In the genomic region with DNA sequence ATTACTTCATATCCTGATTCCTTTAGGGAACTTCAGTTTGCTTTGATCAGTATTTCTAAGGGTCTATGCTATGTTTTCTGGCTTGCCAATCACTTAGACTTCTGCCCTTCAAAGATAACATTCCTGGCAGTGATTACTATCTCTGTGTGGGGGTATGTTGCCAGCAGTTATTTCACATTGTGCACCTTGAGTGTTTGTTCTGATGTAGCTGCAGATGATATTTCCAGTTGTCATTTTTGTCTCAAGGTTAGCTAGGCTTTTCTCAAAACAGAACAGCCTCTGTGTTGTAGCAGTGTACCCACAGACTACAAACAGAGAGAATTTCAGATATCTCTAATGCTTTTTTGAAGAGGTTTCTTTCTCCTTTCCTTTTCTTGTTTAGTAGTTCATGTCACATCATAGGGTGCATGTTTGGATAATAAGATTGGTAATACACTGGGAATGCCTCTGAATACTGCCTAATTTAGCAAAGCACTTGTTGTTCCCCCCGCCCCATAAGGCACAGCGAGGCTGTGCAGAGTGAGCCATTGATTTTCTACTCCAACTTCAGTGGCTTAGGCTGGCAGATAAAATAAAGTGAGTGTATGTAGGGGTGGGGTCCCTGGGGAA, we compare ENCODE assay signal across 31 cellular contexts.
DNase-seq lines count a peak whose midpoint lies in the region; ATAC-seq, FAIRE-seq and TF ChIP-seq lines count a peak whose summit lies in the region.
"Had no signal": no experiment of that assay in that cellular context is flagged by ENCODE, and none has a peak within 500 bp of the region (broad histone marks: within the 10 kb centered on the region; RNA-seq: fewer than 3 reads in every experiment).

No MANE protein-coding gene starts in this region.

- H4K20me1 ChIP-seq in endothelial cell of umbilical vein (replicated peaks; ENCODE audit: control insufficient read depth, extremely low read depth, insufficient read depth, low read length), result no peaks in the 10 kb centered on the region

- ATAC-seq in GM21737 (IDR thresholded peaks at IDR 0.05; ENCODE audit: unreplicated experiment) (no peak), gastroesophageal sphincter (no peak)
- ATAC-seq in activated T-helper 17 cell treated with anti-CD3 and anti-CD28 coated beads, Interleukin-2, amount 50 U/mL, for 72 hours (replicated peaks), result no peak
- ATAC-seq: activated T-cell treated with anti-CD3 and anti-CD28 coated beads, Interleukin-2, amount 50 U/mL, for 72 hours had no signal

- H3K9me3 Mint-ChIP-seq in MCF 10A (ENCODE audit: unreplicated experiment), result no peaks in the 10 kb centered on the region
- no peaks in the 10 kb centered on the region for H3K9me3 Mint-ChIP-seq in osteocyte (ENCODE audit: unreplicated experiment)
- no peaks in the 10 kb centered on the region for H3K9me3 Mint-ChIP-seq in activated T-helper 17 cell treated with anti-CD3 and anti-CD28 coated beads, Interleukin-2, amount 50 U/mL, for 72 hours
- H3K9me3 Mint-ChIP-seq: activated T-cell treated with anti-CD3 and anti-CD28 coated beads, Interleukin-2, amount 50 U/mL, for 72 hours; CD4-positive, CD25-positive, alpha-beta regulatory T cell; memory B cell had no signal

- no peaks in the 10 kb centered on the region for H3K36me3 Mint-ChIP-seq in MCF 10A (ENCODE audit: insufficient read depth, unreplicated experiment)
- H3K36me3 Mint-ChIP-seq in osteocyte (ENCODE audit: unreplicated experiment), result no peaks in the 10 kb centered on the region
- no peaks in the 10 kb centered on the region for H3K36me3 Mint-ChIP-seq in activated T-helper 17 cell treated with anti-CD3 and anti-CD28 coated beads, Interleukin-2, amount 50 U/mL, for 72 hours (ENCODE audit: low read depth)
- H3K36me3 Mint-ChIP-seq: CD4-positive, CD25-positive, alpha-beta regulatory T cell; memory B cell had no signal

- H3K27ac Mint-ChIP-seq in MCF 10A (ENCODE audit: low read depth, unreplicated experiment) (no peak overlapping the region), osteocyte (ENCODE audit: unreplicated experiment) (peak overlapping the region; percentile 72)
- no peak overlapping the region for H3K27ac Mint-ChIP-seq in activated T-helper 17 cell treated with anti-CD3 and anti-CD28 coated beads, Interleukin-2, amount 50 U/mL, for 72 hours
- H3K27ac Mint-ChIP-seq: activated T-cell treated with anti-CD3 and anti-CD28 coated beads, Interleukin-2, amount 50 U/mL, for 72 hours; memory B cell had no signal

- no peak overlapping the region for H2AFZ ChIP-seq in endothelial cell of umbilical vein (ENCODE audit: low read depth, low read length)

- H3K36me3 ChIP-seq in breast epithelium, result no peaks in the 10 kb centered on the region
- no peaks in the 10 kb centered on the region for H3K36me3 ChIP-seq in endothelial cell of umbilical vein (ENCODE audit: control insufficient read depth in 2 of 2, extremely low read depth in 1 of 2, insufficient read depth in 2 of 2, low read length in 2 of 2)
- no peaks in the 10 kb centered on the region for H3K36me3 ChIP-seq in gastroesophageal sphincter
- no peaks in the 10 kb centered on the region for H3K36me3 ChIP-seq in ascending aorta
- H3K36me3 ChIP-seq: sigmoid colon, transverse colon had no signal

- TF ChIP-seq CTCF in breast epithelium (IDR thresholded peaks at IDR 0.05) (no peak), MCF 10A (IDR thresholded peaks at IDR 0.05; ENCODE audit: unreplicated experiment) (no peak), endothelial cell of umbilical vein (IDR thresholded peaks at IDR 0.05; ENCODE audit: extremely low read depth in 1 of 2, insufficient read depth in 1 of 2, low read depth in 1 of 2, low read length in 2 of 2) (no peak), osteocyte (IDR thresholded peaks at IDR 0.05) (no peak), gastroesophageal sphincter (IDR thresholded peaks at IDR 0.05) (no peak), ascending aorta (IDR thresholded peaks at IDR 0.05) (no peak)

- TF ChIP-seq EP300 in gastroesophageal sphincter (IDR thresholded peaks at IDR 0.05), result no peak

- peaks cover 7% of the 10 kb centered on the region for H3K4me1 Mint-ChIP-seq in MCF 10A (ENCODE audit: insufficient read depth, unreplicated experiment)
- H3K4me1 Mint-ChIP-seq in osteocyte (ENCODE audit: unreplicated experiment), result peaks cover 52% of the 10 kb centered on the region
- no peaks in the 10 kb centered on the region for H3K4me1 Mint-ChIP-seq in activated T-helper 17 cell treated with anti-CD3 and anti-CD28 coated beads, Interleukin-2, amount 50 U/mL, for 72 hours
- H3K4me1 Mint-ChIP-seq: memory B cell had no signal

- H3K27me3 ChIP-seq in breast epithelium, result no peaks in the 10 kb centered on the region
- no peaks in the 10 kb centered on the region for H3K27me3 ChIP-seq in endothelial cell of umbilical vein (ENCODE audit: control insufficient read depth in 2 of 2, insufficient read depth in 2 of 2, low read length in 2 of 2)
- no peaks in the 10 kb centered on the region for H3K27me3 ChIP-seq in gastroesophageal sphincter
- no peaks in the 10 kb centered on the region for H3K27me3 ChIP-seq in ascending aorta
- H3K27me3 ChIP-seq: sigmoid colon, transverse colon had no signal

- DNase-seq in breast epithelium (ENCODE audit: low spot score in 2 of 2) (no peak), MCF 10A (ENCODE audit: unreplicated experiment) (no peak), endothelial cell of umbilical vein (ENCODE audit: low read depth, low spot score) (peak; percentile 21), osteocyte (ENCODE audit: extremely low spot score, unreplicated experiment) (no peak), ascending aorta (ENCODE audit: low spot score in 2 of 2) (no peak)
- DNase-seq: activated CD4-positive, alpha-beta T cell treated with anti-CD3 and anti-CD28 coated beads, Interleukin-2, amount 50 U/mL, for 48 hours; activated CD4-positive, CD25-positive, alpha-beta regulatory T cell treated with anti-CD3 and anti-CD28 coated beads, Interleukin-2, amount 50 U/mL, for 72 hours; activated naive CD4-positive, alpha-beta T cell treated with Interleukin-2 at 50 U/mL for 16 hours; activated T-cell treated with anti-CD3 and anti-CD28 coated beads, Interleukin-2, amount 50 U/mL, for 72 hours; Calu3; CD4-positive, CD25-positive, alpha-beta regulatory T cell; DMS79; GF-D8; hypothalamus; left cardiac atrium; NCI-H1417 treated with DMSO at 0.1 percent for 48 hours; NCI-H2081; NCI-H526; sigmoid colon; stimulated activated CD4-positive, alpha-beta T cell treated with anti-CD3 and anti-CD28 coated beads, Interleukin-15, amount 100 ng/mL, for 24 hours; stimulated activated CD4-positive, alpha-beta T cell treated with anti-CD3 and anti-CD28 coated beads, Interleukin-4, amount 100 ng/mL, for 4 hours; T-helper 1 cell; transverse colon had no signal

- intact Hi-C loops in breast epithelium (cut with DNase I; ENCODE audit: low total_unique reads) (no loop called here), MCF 10A (cut with micrococcal nuclease) (no loop called here), endothelial cell of umbilical vein (cut with micrococcal nuclease) (no loop called here), ascending aorta (cut with DNase I) (no loop called here)

- peak overlapping the region; percentile 37 to 55 for H3K27ac ChIP-seq in breast epithelium
- no peak overlapping the region for H3K27ac ChIP-seq in endothelial cell of umbilical vein (ENCODE audit: insufficient read depth, low read depth, low read length)
- no peak overlapping the region for H3K27ac ChIP-seq in gastroesophageal sphincter
- peak overlapping the region in 1 of 2 donors; percentile 1 for H3K27ac ChIP-seq in ascending aorta
- H3K27ac ChIP-seq: KMS-11, sigmoid colon had no signal

- BruUV-seq in MCF 10A (replicated peaks; lab: Mats Ljungman, UMichigan) (no TSS peak), endothelial cell of umbilical vein (replicated peaks; lab: Mats Ljungman, UMichigan) (no TSS peak)

- no peak for FAIRE-seq in endothelial cell of umbilical vein (lab: Jason Lieb, UNC)
- FAIRE-seq: bronchial epithelial cell, GM19239, H54 had no signal

- H3K4me3 Mint-ChIP-seq in MCF 10A (ENCODE audit: unreplicated experiment) (no peak overlapping the region), osteocyte (ENCODE audit: unreplicated experiment) (no peak overlapping the region)
- no peak overlapping the region for H3K4me3 Mint-ChIP-seq in activated T-helper 17 cell treated with anti-CD3 and anti-CD28 coated beads, Interleukin-2, amount 50 U/mL, for 72 hours
- H3K4me3 Mint-ChIP-seq: activated T-cell treated with anti-CD3 and anti-CD28 coated beads, Interleukin-2, amount 50 U/mL, for 72 hours; CD4-positive, CD25-positive, alpha-beta regulatory T cell; memory B cell had no signal

- TF ChIP-seq POLR2A in breast epithelium (IDR thresholded peaks at IDR 0.05) (no peak), endothelial cell of umbilical vein (IDR thresholded peaks at IDR 0.05; ENCODE audit: low read depth, low read length) (no peak), gastroesophageal sphincter (IDR thresholded peaks at IDR 0.05) (no peak)

- WGBS in gastroesophageal sphincter (ENCODE audit: low coverage in 1 of 2), 2 donors, result 83% methylated on average over 1 of the region's 2 CpGs; no CpG with 5 or more reads in 1 of the 2 donors

- no peak overlapping the region for H3K9ac ChIP-seq in endothelial cell of umbilical vein (replicated peaks; ENCODE audit: extremely low read depth, insufficient read depth, low read length)
- H3K9ac ChIP-seq: KMS-11 had no signal

- H3K79me2 ChIP-seq in endothelial cell of umbilical vein (ENCODE audit: control insufficient read depth, insufficient read depth, low read length), result no peaks in the 10 kb centered on the region

- no peak overlapping the region for H3K4me2 ChIP-seq in endothelial cell of umbilical vein (ENCODE audit: insufficient read depth, low read length)
- H3K4me2 ChIP-seq: KMS-11 had no signal

- H3K9me1 ChIP-seq in endothelial cell of umbilical vein (replicated peaks; ENCODE audit: control insufficient read depth, extremely low read depth, insufficient read depth, low read length), result no peaks in the 10 kb centered on the region

- POLR2A ChIA-PET in MCF 10A (lab: Yijun Ruan, JAX) (no interaction called here), endothelial cell of umbilical vein (lab: Charles Lee) (interaction anchor here (0.6 kb wide), 1 partner anchor 11 kb away, joined by 3 read pairs; no protein-coding TSS in a partner anchor)

- H3K27me3 Mint-ChIP-seq in MCF 10A (ENCODE audit: insufficient read depth, unreplicated experiment) (no peaks in the 10 kb centered on the region), osteocyte (ENCODE audit: unreplicated experiment) (no peaks in the 10 kb centered on the region)
- no peaks in the 10 kb centered on the region for H3K27me3 Mint-ChIP-seq in activated T-helper 17 cell treated with anti-CD3 and anti-CD28 coated beads, Interleukin-2, amount 50 U/mL, for 72 hours
- H3K27me3 Mint-ChIP-seq: CD4-positive, CD25-positive, alpha-beta regulatory T cell; memory B cell had no signal

- CTCF ChIA-PET in MCF 10A (lab: Yijun Ruan, JAX) (no interaction called here), endothelial cell of umbilical vein (lab: Charles Lee) (no interaction called here)

- H3K4me1 ChIP-seq in breast epithelium (peaks cover 0 to 3% of the 10 kb centered on the region in 2 donors), endothelial cell of umbilical vein (ENCODE audit: control insufficient read depth, extremely low read depth, insufficient read depth, low read length) (peaks cover 13% of the 10 kb centered on the region), gastroesophageal sphincter (no peaks in the 10 kb centered on the region), ascending aorta (peaks cover 0 to 4% of the 10 kb centered on the region in 2 donors)
- H3K4me1 ChIP-seq: sigmoid colon had no signal

- dilution Hi-C loops in endothelial cell of umbilical vein (cut with MboI; ENCODE audit: extremely low pct_ligation_motif_present, low sequenced_read_pairs), result no loop called here

- no peaks in the 10 kb centered on the region for H3K9me3 ChIP-seq in breast epithelium
- H3K9me3 ChIP-seq in endothelial cell of umbilical vein (replicated peaks; ENCODE audit: control insufficient read depth, insufficient read depth, low read length), result no peaks in the 10 kb centered on the region
- H3K9me3 ChIP-seq in gastroesophageal sphincter, result no peaks in the 10 kb centered on the region
- no peaks in the 10 kb centered on the region for H3K9me3 ChIP-seq in ascending aorta
- H3K9me3 ChIP-seq: sigmoid colon, transverse colon had no signal

- no peak overlapping the region for H3K4me3 ChIP-seq in breast epithelium
- H3K4me3 ChIP-seq in endothelial cell of umbilical vein (replicated peaks in 1 of 3; ENCODE audit: insufficient read depth in 1 of 3, low read depth in 1 of 3, low read length in 3 of 3), result no peak overlapping the region
- no peak overlapping the region for H3K4me3 ChIP-seq in gastroesophageal sphincter
- H3K4me3 ChIP-seq in ascending aorta, result no peak overlapping the region
- H3K4me3 ChIP-seq: sigmoid colon, transverse colon had no signal

Comparison
In these comparisons a context has a peak if more than half of its experiments do, and no peak if none do; other contexts are left out.
1. H3K27ac ChIP-seq: peak in breast epithelium (2 of 2); none in endothelial cell of umbilical vein (single experiment) and gastroesophageal sphincter (0 of 4).